In the genomic region with DNA sequence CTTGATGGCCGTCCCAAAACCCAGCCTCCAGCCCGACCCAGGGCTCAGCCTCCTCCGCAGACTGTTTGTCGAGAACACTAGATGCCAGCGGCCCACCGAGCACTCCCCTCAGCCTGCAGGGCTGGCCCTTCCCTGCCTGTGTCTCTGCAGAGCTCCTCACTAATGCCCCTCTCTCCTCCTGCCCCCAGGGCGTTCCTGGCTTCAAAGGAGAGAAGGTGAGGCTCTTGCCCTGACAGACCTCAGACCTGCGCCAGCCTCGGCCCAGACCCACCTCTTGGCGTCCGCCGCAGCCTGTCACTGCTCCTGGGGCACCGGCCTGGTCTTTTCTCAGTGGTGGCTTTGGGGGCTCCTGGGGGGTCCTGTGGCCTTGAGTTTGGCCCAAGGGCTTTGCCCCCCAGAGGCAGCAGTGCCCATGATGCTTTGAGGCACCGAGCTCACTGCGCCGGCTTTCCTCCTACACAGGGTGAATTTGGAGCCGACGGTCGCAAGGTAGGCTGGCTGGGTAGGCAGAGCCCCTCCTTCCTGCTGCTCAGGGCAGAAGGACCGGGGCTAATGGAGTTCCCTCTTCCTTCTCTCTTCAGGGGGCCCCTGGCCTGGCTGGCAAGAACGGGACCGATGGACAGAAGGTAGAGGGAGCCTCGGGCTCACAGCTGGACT, we compare ENCODE assay signal across 15 cellular contexts. TPM values are rescaled to one million over a fixed set of nuclear protein-coding genes. Genes with fewer than 3 reads are reported as not detected.
DNase-seq lines count a peak whose midpoint lies in the region; ATAC-seq and TF ChIP-seq lines count a peak whose summit lies in the region.
"Had no signal": no experiment of that assay in that cellular context is flagged by ENCODE, and none has a peak within 500 bp of the region (broad histone marks: within the 10 kb centered on the region; RNA-seq: fewer than 3 reads in every experiment).

No MANE protein-coding gene starts in this region.

- peaks cover 2% of the 10 kb centered on the region for H3K36me3 Mint-ChIP-seq in activated CD4-positive, alpha-beta T cell treated with anti-CD3 and anti-CD28 coated beads, Interleukin-2, amount 10 ng/mL, durations not matched to agents 7 days and 5 days (ENCODE audit: low read depth)

- no peaks in the 10 kb centered on the region for H3K4me1 Mint-ChIP-seq in activated CD4-positive, alpha-beta T cell treated with anti-CD3 and anti-CD28 coated beads, Interleukin-2, amount 10 ng/mL, durations not matched to agents 7 days and 5 days
- H3K4me1 Mint-ChIP-seq: T-helper 17 cell had no signal

- no peaks in the 10 kb centered on the region for H3K27me3 ChIP-seq in H7 (ENCODE audit: control insufficient read depth, insufficient read depth, low read length)
- H3K27me3 ChIP-seq: neutrophil had no signal

- ATAC-seq in omental fat pad (ENCODE audit: low FRiP score) = no peak
- no peak for ATAC-seq in GM18519 (IDR thresholded peaks at IDR 0.05; ENCODE audit: low FRiP score, unreplicated experiment)
- ATAC-seq: T-helper 17 cell had no signal

- POLR2A ChIA-PET in activated CD4-positive, alpha-beta T cell treated with anti-CD3 and anti-CD28 coated beads, Interleukin-2, amount 10 ng/mL, durations not matched to agents 7 days and 5 days (lab: Charles Lee) = no interaction called here

- no peak overlapping the region for H3K4me3 ChIP-seq in H7 (ENCODE audit: insufficient read depth, low read depth, low read length)

- no peaks in the 10 kb centered on the region for H3K27me3 Mint-ChIP-seq in activated CD4-positive, alpha-beta T cell treated with anti-CD3 and anti-CD28 coated beads, Interleukin-2, amount 10 ng/mL, durations not matched to agents 7 days and 5 days
- H3K27me3 Mint-ChIP-seq: T-helper 17 cell had no signal

- H3K27ac Mint-ChIP-seq in activated CD4-positive, alpha-beta T cell treated with anti-CD3 and anti-CD28 coated beads, Interleukin-2, amount 10 ng/mL, durations not matched to agents 7 days and 5 days = no peak overlapping the region
- H3K27ac Mint-ChIP-seq: T-helper 17 cell had no signal

- no peak for TF ChIP-seq CTCF in omental fat pad (IDR thresholded peaks at IDR 0.05)

- DNase-seq in 8988T (peak; percentile 13), H7 (peak; percentile 57), cardiac septum (ENCODE audit: low spot score) (peak; percentile 72), omental fat pad (ENCODE audit: low spot score) (peak; percentile 17), germinal center (ENCODE audit: low spot score) (no peak), nucleus accumbens (lab: John Stamatoyannopoulos, UW) (no peak)
- no peak for DNase-seq in activated CD4-positive, alpha-beta T cell treated with anti-CD3 and anti-CD28 coated beads, Interleukin-2, amount 10 ng/mL, durations not matched to agents 7 days and 5 days
- DNase-seq: activated CD4-positive, alpha-beta T cell treated with anti-CD3 and anti-CD28 coated beads, Interleukin-2, amount 50 U/mL, for 48 hours; DND-41; NCI-H1436 treated with DMSO at 0.1 percent for 48 hours; stimulated activated CD4-positive, alpha-beta T cell treated with anti-CD3 and anti-CD28 coated beads, Interleukin-1b, Interleukin-23, amount 100 ng/mL, for 48 hours; stimulated activated CD8-positive, alpha-beta memory T cell treated with anti-CD3 and anti-CD28 coated beads, Interleukin-4, amount 100 ng/mL, for 48 hours had no signal

- intact Hi-C loops in cardiac septum (cut with DNase I) = no loop called here

- H3K4me3 Mint-ChIP-seq in activated CD4-positive, alpha-beta T cell treated with anti-CD3 and anti-CD28 coated beads, Interleukin-2, amount 10 ng/mL, durations not matched to agents 7 days and 5 days = no peak overlapping the region
- H3K4me3 Mint-ChIP-seq: T-helper 17 cell had no signal

- H3K9me3 Mint-ChIP-seq in activated CD4-positive, alpha-beta T cell treated with anti-CD3 and anti-CD28 coated beads, Interleukin-2, amount 10 ng/mL, durations not matched to agents 7 days and 5 days = no peaks in the 10 kb centered on the region

- peaks cover 13% of the 10 kb centered on the region for H3K36me3 ChIP-seq in H7 (replicated peaks; ENCODE audit: control insufficient read depth, insufficient read depth, low read length)
- H3K36me3 ChIP-seq: neutrophil had no signal

- CTCF ChIA-PET in activated CD4-positive, alpha-beta T cell treated with anti-CD3 and anti-CD28 coated beads, Interleukin-2, amount 10 ng/mL, durations not matched to agents 7 days and 5 days (lab: Charles Lee) = interaction anchor here (1.7 kb wide), 1 partner anchor 27 kb away, joined by 4 read pairs; no protein-coding TSS in a partner anchor

RNA-seq across cellular contexts. Expression of a gene that starts 18.4 kb away (rescaled TPM):
- 127 and 143 TPM in 2 replicates for total RNA-seq in H7 (2014; rRNA removed; shearing (Covaris generic))
- 157 TPM for total RNA-seq in cardiac septum
- 1,000 to 10,000 TPM in 1 of 4 donors, 100 to 1,000 TPM in 3; 480 to 1,153 (median 616) TPM for total RNA-seq in omental fat pad
- 1 to 10 TPM; 2.3 to 2.5 TPM for total RNA-seq in activated CD4-positive, alpha-beta T cell treated with anti-CD3 and anti-CD28 coated beads, Interleukin-2, amount 10 ng/mL, durations not matched to agents 7 days and 5 days

RNA-seq across cellular contexts. Expression of a gene that starts 39.1 kb away (rescaled TPM):
- total RNA-seq in H7 (2014; rRNA removed; shearing (Covaris generic)) = 1.6 TPM in 1 of 2 replicates, not detected in the other
- total RNA-seq in cardiac septum = 0.83 TPM
- total RNA-seq in omental fat pad = not detected
- not detected for total RNA-seq in activated CD4-positive, alpha-beta T cell treated with anti-CD3 and anti-CD28 coated beads, Interleukin-2, amount 10 ng/mL, durations not matched to agents 7 days and 5 days

Comparison
In these comparisons a context has a peak if more than half of its experiments do, and no peak if none do; other contexts are left out.
1. DNase-seq: peak in 8988T (single experiment), H7 (single experiment), cardiac septum (single experiment) and omental fat pad (single experiment); none in germinal center (single experiment), activated CD4-positive, alpha-beta T cell treated with anti-CD3 and anti-CD28 coated beads, Interleukin-2, amount 10 ng/mL, durations not matched to agents 7 days and 5 days (single experiment) and nucleus accumbens (0 of 56).
2. RNA of a gene that starts 18.4 kb away (total RNA-seq): 480 to 1,153 TPM in omental fat pad, 157 TPM in cardiac septum (single experiment) and 127 to 143 TPM in H7; 2.3 to 2.5 TPM in activated CD4-positive, alpha-beta T cell treated with anti-CD3 and anti-CD28 coated beads, Interleukin-2, amount 10 ng/mL, durations not matched to agents 7 days and 5 days; every median in the first group is over 10 times any median in the second.